ENCODE assay signal across 1 cellular context in genomic region chr17:14308965-14309879, GRCh38.
TF ChIP-seq lines count a peak whose summit lies in the region.

No MANE protein-coding gene starts in this region.

TF ChIP-seq in K562, 482 proteins besides CTCF, POLR2A, EP300 and RAD21 (continued from another document and continues in another):
- TF ChIP-seq AFF4 (CRISPR knock-in tag; IDR thresholded peaks at IDR 0.05) (peak; percentile 78; the same call in 1 of the 2 replicates), KLF13 (tag; IDR thresholded peaks at IDR 0.05; ENCODE audit: borderline replicate concordance, low read depth) (peak; percentile 63; the same call in 1 of the 2 replicates), MCM2 (IDR thresholded peaks at IDR 0.05; ENCODE audit: low read depth) (no peak), ETS1 (conservative IDR thresholded peaks at IDR 0.05; ENCODE audit: control insufficient read depth, low read depth, low read length) (no peak), PCBP1 (IDR thresholded peaks at IDR 0.05; ENCODE audit: low read depth, low read length, poor library complexity, severe bottlenecking) (no peak), ZNF146 (CRISPR knock-in tag; IDR thresholded peaks at IDR 0.05; ENCODE audit: unreplicated experiment) (no peak), U2AF1 (optimal IDR thresholded peaks at IDR 0.05; ENCODE audit: low read depth, low read length) (no peak), ZNF217 (CRISPR knock-in tag; IDR thresholded peaks at IDR 0.05) (no peak), PURB (CRISPR knock-in tag; IDR thresholded peaks at IDR 0.05; ENCODE audit: low read depth) (no peak), SAFB (IDR thresholded peaks at IDR 0.05; ENCODE audit: borderline replicate concordance, low read depth, low read length) (no peak), CCAR2 (IDR thresholded peaks at IDR 0.05; ENCODE audit: low read depth, low read length) (no peak), CREM (IDR thresholded peaks at IDR 0.05; ENCODE audit: low read depth) (peak; percentile 23; the same call in 1 of the 2 replicates), MED1 (CRISPR knock-in tag; IDR thresholded peaks at IDR 0.05; ENCODE audit: borderline replicate concordance) (no peak), ZNF347 (CRISPR knock-in tag; IDR thresholded peaks at IDR 0.05; ENCODE audit: low read depth) (no peak), ZNF668 (CRISPR knock-in tag; IDR thresholded peaks at IDR 0.05) (no peak), NFIC (IDR thresholded peaks at IDR 0.05) (peak; percentile 41), NBN (IDR thresholded peaks at IDR 0.05; ENCODE audit: low read depth) (no peak), ATF7 (IDR thresholded peaks at IDR 0.05) (peak; percentile 56; the same call in 1 of the 2 replicates), ESRRA (IDR thresholded peaks at IDR 0.05; ENCODE audit: borderline replicate concordance, low read depth) (no peak), PML (IDR thresholded peaks at IDR 0.05; ENCODE audit: low read length) (no peak), MCM5 (IDR thresholded peaks at IDR 0.05; ENCODE audit: low read depth) (no peak), SIX5 (IDR thresholded peaks at IDR 0.05; ENCODE audit: borderline replicate concordance in 1 of 2, insufficient read depth in 1 of 2, low read depth in 1 of 2, low read length in 2 of 2) (no peak), ZNF696 (CRISPR knock-in tag; conservative IDR thresholded peaks at IDR 0.05) (no peak), RBBP5 (IDR thresholded peaks at IDR 0.05; ENCODE audit: borderline replicate concordance, insufficient read depth, low read length, poor library complexity, severe bottlenecking) (peak; percentile 68), ASH1L (IDR thresholded peaks at IDR 0.05; ENCODE audit: borderline replicate concordance, low read depth, partially characterized antibody) (no peak), DPF2 (IDR thresholded peaks at IDR 0.05) (no peak), TAF7 (tag; IDR thresholded peaks at IDR 0.05) (no peak), POLR3A (IDR thresholded peaks at IDR 0.05; ENCODE audit: borderline replicate concordance, extremely low read depth, insufficient read depth, insufficient read length) (no peak), POLR2AphosphoS2 (IDR thresholded peaks at IDR 0.05; ENCODE audit: low read length) (no peak), ZFP36 (IDR thresholded peaks at IDR 0.05; ENCODE audit: low read depth, low read length, partially characterized antibody) (no peak), FOXK1 (CRISPR knock-in tag; IDR thresholded peaks at IDR 0.05; ENCODE audit: borderline replicate concordance) (no peak), MYBL2 (IDR thresholded peaks at IDR 0.05; ENCODE audit: low read depth) (no peak), MYBL2 (CRISPR knock-in tag; IDR thresholded peaks at IDR 0.05; ENCODE audit: borderline replicate concordance) (no peak), ZNF3 (CRISPR knock-in tag; IDR thresholded peaks at IDR 0.05) (no peak), OTX1 (CRISPR knock-in tag; IDR thresholded peaks at IDR 0.05) (no peak)
- TF ChIP-seq, protein P1, sequence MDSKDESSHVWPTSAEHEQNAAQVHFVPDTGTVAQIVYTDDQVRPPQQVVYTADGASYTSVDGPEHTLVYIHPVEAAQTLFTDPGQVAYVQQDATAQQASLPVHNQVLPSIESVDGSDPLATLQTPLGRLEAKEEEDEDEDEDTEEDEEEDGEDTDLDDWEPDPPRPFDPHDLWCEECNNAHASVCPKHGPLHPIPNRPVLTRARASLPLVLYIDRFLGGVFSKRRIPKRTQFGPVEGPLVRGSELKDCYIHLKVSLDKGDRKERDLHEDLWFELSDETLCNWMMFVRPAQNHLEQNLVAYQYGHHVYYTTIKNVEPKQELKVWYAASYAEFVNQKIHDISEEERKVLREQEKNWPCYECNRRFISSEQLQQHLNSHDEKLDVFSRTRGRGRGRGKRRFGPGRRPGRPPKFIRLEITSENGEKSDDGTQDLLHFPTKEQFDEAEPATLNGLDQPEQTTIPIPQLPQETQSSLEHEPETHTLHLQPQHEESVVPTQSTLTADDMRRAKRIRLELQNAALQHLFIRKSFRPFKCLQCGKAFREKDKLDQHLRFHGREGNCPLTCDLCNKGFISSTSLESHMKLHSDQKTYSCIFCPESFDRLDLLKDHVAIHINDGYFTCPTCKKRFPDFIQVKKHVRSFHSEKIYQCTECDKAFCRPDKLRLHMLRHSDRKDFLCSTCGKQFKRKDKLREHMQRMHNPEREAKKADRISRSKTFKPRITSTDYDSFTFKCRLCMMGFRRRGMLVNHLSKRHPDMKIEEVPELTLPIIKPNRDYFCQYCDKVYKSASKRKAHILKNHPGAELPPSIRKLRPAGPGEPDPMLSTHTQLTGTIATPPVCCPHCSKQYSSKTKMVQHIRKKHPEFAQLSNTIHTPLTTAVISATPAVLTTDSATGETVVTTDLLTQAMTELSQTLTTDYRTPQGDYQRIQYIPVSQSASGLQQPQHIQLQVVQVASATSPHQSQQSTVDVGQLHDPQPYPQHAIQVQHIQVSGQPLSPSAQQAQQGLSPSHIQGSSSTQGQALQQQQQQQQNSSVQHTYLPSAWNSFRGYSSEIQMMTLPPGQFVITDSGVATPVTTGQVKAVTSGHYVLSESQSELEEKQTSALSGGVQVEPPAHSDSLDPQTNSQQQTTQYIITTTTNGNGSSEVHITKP (IDR thresholded peaks at IDR 0.05; ENCODE audit: partially characterized antibody), result peak; percentile 82
- TF ChIP-seq, protein P2, sequence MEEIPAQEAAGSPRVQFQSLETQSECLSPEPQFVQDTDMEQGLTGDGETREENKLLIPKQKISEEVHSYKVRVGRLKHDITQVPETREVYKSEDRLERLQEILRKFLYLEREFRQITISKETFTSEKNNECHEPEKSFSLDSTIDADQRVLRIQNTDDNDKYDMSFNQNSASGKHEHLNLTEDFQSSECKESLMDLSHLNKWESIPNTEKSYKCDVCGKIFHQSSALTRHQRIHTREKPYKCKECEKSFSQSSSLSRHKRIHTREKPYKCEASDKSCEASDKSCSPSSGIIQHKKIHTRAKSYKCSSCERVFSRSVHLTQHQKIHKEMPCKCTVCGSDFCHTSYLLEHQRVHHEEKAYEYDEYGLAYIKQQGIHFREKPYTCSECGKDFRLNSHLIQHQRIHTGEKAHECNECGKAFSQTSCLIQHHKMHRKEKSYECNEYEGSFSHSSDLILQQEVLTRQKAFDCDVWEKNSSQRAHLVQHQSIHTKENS (CRISPR knock-in tag; IDR thresholded peaks at IDR 0.05), result no peak
- TF ChIP-seq, protein P3, sequence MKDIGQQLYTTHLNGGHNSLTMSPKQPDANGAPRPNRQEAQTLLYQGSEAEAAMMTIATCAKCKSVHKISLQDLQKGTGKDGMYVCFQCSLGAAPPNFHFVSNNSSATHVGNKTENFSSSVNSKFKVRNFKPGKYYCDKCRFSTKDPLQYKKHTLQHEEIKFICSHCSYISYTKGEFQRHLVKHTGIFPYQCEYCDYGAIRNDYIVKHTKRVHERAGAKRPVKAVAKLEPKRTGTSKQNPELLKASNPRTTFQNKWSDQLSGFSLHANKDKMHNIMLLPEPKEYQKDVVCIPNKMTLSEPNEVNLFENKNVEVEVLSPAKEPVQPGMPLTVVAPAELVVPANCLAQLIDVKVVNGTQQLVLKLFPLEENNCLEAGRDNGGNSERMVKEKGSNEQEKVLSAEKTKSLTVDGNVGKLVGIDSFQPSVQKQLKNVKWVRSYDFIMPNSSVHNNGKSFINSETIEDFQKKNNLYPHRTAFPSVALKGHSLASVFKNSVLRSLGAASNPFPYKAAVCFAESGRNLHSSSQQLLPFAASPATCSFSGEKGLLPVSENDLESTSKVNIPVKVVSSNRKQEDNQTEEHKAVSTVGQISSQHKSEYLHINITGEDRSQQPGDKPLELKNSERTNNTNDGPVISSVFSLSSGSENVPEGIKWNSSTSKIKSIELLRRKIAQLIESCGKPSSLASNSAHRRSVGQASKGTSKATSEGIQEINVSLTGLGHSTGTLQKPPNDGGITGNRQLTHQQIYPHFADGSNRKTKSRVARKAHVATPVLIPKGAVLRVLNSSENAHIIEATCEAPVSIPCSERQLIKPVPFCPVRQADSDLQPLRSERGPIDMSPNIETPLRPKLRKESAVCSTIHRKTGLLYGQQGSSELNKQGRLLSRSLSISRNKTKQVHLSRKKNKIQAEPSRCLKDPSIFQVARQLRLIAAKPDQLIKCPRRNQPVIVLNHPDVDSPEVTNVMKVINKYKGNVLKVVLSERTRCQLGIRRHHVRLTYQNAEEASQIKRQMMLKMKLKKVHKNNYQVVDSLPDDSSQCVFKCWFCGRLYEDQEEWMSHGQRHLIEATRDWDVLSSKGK (CRISPR knock-in tag; IDR thresholded peaks at IDR 0.05), result no peak
- TF ChIP-seq, protein P4, sequence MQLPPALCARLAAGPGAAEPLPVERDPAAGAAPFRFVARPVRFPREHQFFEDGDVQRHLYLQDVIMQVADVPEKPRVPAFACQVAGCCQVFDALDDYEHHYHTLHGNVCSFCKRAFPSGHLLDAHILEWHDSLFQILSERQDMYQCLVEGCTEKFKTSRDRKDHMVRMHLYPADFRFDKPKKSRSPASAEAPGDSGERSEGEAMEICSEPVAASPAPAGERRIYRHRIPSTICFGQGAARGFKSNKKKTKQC (CRISPR knock-in tag; IDR thresholded peaks at IDR 0.05), result no peak
- TF ChIP-seq, protein P5, sequence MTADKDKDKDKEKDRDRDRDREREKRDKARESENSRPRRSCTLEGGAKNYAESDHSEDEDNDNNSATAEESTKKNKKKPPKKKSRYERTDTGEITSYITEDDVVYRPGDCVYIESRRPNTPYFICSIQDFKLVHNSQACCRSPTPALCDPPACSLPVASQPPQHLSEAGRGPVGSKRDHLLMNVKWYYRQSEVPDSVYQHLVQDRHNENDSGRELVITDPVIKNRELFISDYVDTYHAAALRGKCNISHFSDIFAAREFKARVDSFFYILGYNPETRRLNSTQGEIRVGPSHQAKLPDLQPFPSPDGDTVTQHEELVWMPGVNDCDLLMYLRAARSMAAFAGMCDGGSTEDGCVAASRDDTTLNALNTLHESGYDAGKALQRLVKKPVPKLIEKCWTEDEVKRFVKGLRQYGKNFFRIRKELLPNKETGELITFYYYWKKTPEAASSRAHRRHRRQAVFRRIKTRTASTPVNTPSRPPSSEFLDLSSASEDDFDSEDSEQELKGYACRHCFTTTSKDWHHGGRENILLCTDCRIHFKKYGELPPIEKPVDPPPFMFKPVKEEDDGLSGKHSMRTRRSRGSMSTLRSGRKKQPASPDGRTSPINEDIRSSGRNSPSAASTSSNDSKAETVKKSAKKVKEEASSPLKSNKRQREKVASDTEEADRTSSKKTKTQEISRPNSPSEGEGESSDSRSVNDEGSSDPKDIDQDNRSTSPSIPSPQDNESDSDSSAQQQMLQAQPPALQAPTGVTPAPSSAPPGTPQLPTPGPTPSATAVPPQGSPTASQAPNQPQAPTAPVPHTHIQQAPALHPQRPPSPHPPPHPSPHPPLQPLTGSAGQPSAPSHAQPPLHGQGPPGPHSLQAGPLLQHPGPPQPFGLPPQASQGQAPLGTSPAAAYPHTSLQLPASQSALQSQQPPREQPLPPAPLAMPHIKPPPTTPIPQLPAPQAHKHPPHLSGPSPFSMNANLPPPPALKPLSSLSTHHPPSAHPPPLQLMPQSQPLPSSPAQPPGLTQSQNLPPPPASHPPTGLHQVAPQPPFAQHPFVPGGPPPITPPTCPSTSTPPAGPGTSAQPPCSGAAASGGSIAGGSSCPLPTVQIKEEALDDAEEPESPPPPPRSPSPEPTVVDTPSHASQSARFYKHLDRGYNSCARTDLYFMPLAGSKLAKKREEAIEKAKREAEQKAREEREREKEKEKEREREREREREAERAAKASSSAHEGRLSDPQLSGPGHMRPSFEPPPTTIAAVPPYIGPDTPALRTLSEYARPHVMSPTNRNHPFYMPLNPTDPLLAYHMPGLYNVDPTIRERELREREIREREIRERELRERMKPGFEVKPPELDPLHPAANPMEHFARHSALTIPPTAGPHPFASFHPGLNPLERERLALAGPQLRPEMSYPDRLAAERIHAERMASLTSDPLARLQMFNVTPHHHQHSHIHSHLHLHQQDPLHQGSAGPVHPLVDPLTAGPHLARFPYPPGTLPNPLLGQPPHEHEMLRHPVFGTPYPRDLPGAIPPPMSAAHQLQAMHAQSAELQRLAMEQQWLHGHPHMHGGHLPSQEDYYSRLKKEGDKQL (CRISPR knock-in tag; IDR thresholded peaks at IDR 0.05; ENCODE audit: borderline replicate concordance), result no peak
- TF ChIP-seq, protein P6, sequence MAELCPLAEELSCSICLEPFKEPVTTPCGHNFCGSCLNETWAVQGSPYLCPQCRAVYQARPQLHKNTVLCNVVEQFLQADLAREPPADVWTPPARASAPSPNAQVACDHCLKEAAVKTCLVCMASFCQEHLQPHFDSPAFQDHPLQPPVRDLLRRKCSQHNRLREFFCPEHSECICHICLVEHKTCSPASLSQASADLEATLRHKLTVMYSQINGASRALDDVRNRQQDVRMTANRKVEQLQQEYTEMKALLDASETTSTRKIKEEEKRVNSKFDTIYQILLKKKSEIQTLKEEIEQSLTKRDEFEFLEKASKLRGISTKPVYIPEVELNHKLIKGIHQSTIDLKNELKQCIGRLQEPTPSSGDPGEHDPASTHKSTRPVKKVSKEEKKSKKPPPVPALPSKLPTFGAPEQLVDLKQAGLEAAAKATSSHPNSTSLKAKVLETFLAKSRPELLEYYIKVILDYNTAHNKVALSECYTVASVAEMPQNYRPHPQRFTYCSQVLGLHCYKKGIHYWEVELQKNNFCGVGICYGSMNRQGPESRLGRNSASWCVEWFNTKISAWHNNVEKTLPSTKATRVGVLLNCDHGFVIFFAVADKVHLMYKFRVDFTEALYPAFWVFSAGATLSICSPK (IDR thresholded peaks at IDR 0.05; ENCODE audit: borderline replicate concordance), result no peak
